26 cellular contexts compared by ENCODE assay signal in the genomic region with DNA sequence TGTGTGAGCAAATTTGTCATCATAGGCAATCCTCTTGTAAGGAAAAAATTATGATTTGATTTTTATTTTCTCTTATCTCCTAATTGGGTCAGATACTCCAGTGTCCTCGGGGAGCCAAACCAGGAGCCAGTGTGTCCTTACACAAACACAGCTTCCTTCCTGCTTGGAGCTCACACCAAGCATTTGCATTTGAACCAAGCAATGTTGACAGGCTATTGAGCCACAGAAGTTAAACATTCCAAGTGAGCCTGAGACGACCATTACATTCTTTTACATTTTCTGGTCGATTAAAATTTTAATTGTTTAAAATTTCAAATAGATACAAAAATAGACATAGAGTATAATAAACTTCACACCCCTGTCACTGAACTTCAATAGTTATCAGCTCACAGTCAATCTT.
DNase-seq lines count a peak whose midpoint lies in the region; ATAC-seq and TF ChIP-seq lines count a peak whose summit lies in the region.
"Had no signal": no experiment of that assay in that cellular context is flagged by ENCODE, and none has a peak within 500 bp of the region (broad histone marks: within the 10 kb centered on the region; RNA-seq: fewer than 3 reads in every experiment).

No MANE protein-coding gene starts in this region.

- H3K4me1 ChIP-seq in Caco-2 (peaks cover 60% of the 10 kb centered on the region), HUES48 (ENCODE audit: control insufficient read depth, insufficient read depth, low read length) (peaks cover 71% of the 10 kb centered on the region)
- H3K4me1 ChIP-seq: foreskin keratinocyte had no signal

- H3K36me3 Mint-ChIP-seq in Caco-2 (ENCODE audit: insufficient read depth, unreplicated experiment) (peaks cover 35% of the 10 kb centered on the region), T-cell (no peaks in the 10 kb centered on the region)
- H3K36me3 Mint-ChIP-seq: activated naive CD4-positive, alpha-beta T cell treated with anti-CD3 and anti-CD28 coated beads, Interleukin-2, amount 50 U/mL, for 72 hours; CD4-positive, CD25-positive, alpha-beta regulatory T cell; neural progenitor cell had no signal

- H3K27me3 ChIP-seq in Caco-2 (replicated peaks; ENCODE audit: control insufficient read depth, insufficient read depth, low read length) (no peaks in the 10 kb centered on the region), HUES48 (ENCODE audit: control insufficient read depth, insufficient read depth, low read length) (no peaks in the 10 kb centered on the region)
- H3K27me3 ChIP-seq: brain microvascular endothelial cell, esophagus squamous epithelium, neural progenitor cell, pancreas, suprapubic skin had no signal

- H3K9me3 Mint-ChIP-seq in Caco-2 (ENCODE audit: unreplicated experiment) (no peaks in the 10 kb centered on the region), T-cell (no peaks in the 10 kb centered on the region)
- H3K9me3 Mint-ChIP-seq: activated naive CD4-positive, alpha-beta T cell treated with anti-CD3 and anti-CD28 coated beads, Interleukin-2, amount 50 U/mL, for 72 hours; neural progenitor cell had no signal

- peak overlapping the region; percentile 69 for H3K27ac ChIP-seq in HUES48 (ENCODE audit: low read depth, low read length)
- peak overlapping the region; percentile 96 for H3K27ac ChIP-seq in VCaP
- H3K27ac ChIP-seq: A549, brain microvascular endothelial cell, foreskin keratinocyte, neural progenitor cell, pancreas, suprapubic skin had no signal

- H3K4me3 Mint-ChIP-seq in Caco-2 (ENCODE audit: unreplicated experiment) (peak overlapping the region; percentile 3), T-cell (no peak overlapping the region)
- H3K4me3 Mint-ChIP-seq: activated CD4-positive, alpha-beta T cell treated with anti-CD3 and anti-CD28 coated beads for 36 hours; CD4-positive, CD25-positive, alpha-beta regulatory T cell; neural progenitor cell had no signal

- H3K4me3 ChIP-seq in Caco-2 (ENCODE audit: low read depth, low read length) (no peak overlapping the region), HUES48 (ENCODE audit: low read depth, low read length) (no peak overlapping the region)
- H3K4me3 ChIP-seq: A549, esophagus squamous epithelium, K562, neural progenitor cell, pancreas, smooth muscle cell, suprapubic skin had no signal

- H3K4me1 Mint-ChIP-seq in Caco-2 (ENCODE audit: low read depth, unreplicated experiment) = peaks cover 57% of the 10 kb centered on the region
- no peaks in the 10 kb centered on the region for H3K4me1 Mint-ChIP-seq in T-cell
- H3K4me1 Mint-ChIP-seq: activated CD4-positive, alpha-beta T cell treated with anti-CD3 and anti-CD28 coated beads for 36 hours; CD4-positive, CD25-positive, alpha-beta regulatory T cell had no signal

- no peak overlapping the region for H3K9ac ChIP-seq in HUES48 (ENCODE audit: low read depth, low read length)
- H3K9ac ChIP-seq: neural progenitor cell had no signal

- no peaks in the 10 kb centered on the region for H3K36me3 ChIP-seq in Caco-2 (ENCODE audit: control insufficient read depth, insufficient read depth, low read length)
- H3K36me3 ChIP-seq in HUES48 (ENCODE audit: control insufficient read depth, insufficient read depth, low read length) = no peaks in the 10 kb centered on the region
- H3K36me3 ChIP-seq: brain microvascular endothelial cell, esophagus squamous epithelium, neural progenitor cell, pancreas, suprapubic skin had no signal

- POLR2A ChIA-PET in Caco-2 (lab: Charles Lee) = interaction anchor here (0.5 to 0.8 kb wide), 3 partner anchors 11 to 197 kb away, joined by 3 to 9 read pairs (median 4); no protein-coding TSS in a partner anchor
- POLR2A ChIA-PET in T-cell (lab: Charles Lee) = no interaction called here

- TF ChIP-seq CTCF in Caco-2 (IDR thresholded peaks at IDR 0.05; ENCODE audit: insufficient read depth in 1 of 2, low read depth in 1 of 2, low read length in 1 of 2, severe bottlenecking in 1 of 2, unreplicated experiment in 1 of 2) = no peak
- TF ChIP-seq CTCF in VCaP (conservative IDR thresholded peaks at IDR 0.05) = no peak

- H3K9me3 ChIP-seq in Caco-2 = no peaks in the 10 kb centered on the region
- no peaks in the 10 kb centered on the region for H3K9me3 ChIP-seq in HUES48 (ENCODE audit: control insufficient read depth, insufficient read depth, low read length)
- H3K9me3 ChIP-seq: A549, esophagus squamous epithelium, pancreas, suprapubic skin had no signal

- intact Hi-C loops in Caco-2 (cut with micrococcal nuclease; ENCODE audit: unreplicated experiment) (loop anchor here (1.0 to 5.0 kb wide), 3 partner anchors 9 to 272 kb away; no protein-coding TSS in a partner anchor), posterior cingulate gyrus (cut with DNase I) (loop anchor here (5.0 kb wide), 2 partner anchors 217 to 433 kb away; no protein-coding TSS in a partner anchor)

- no TSS peak for BruUV-seq in Caco-2 (replicated peaks; lab: Mats Ljungman, UMichigan)

- H3K27me3 Mint-ChIP-seq in Caco-2 (ENCODE audit: insufficient read depth, unreplicated experiment) (no peaks in the 10 kb centered on the region), T-cell (no peaks in the 10 kb centered on the region)
- H3K27me3 Mint-ChIP-seq: activated CD4-positive, alpha-beta T cell treated with anti-CD3 and anti-CD28 coated beads for 36 hours had no signal

- ATAC-seq in T-cell (replicated peaks in 1 of 4) = no peak
- ATAC-seq: activated CD4-positive, alpha-beta T cell treated with anti-CD3 and anti-CD28 coated beads for 36 hours; activated naive CD4-positive, alpha-beta T cell treated with anti-CD3 and anti-CD28 coated beads, Interleukin-2, amount 50 U/mL, for 72 hours had no signal

- CTCF ChIA-PET in Caco-2 (lab: Charles Lee) (interaction anchor here (0.7 kb wide), 1 partner anchor 9 kb away, joined by 3 read pairs; no protein-coding TSS in a partner anchor), T-cell (lab: Charles Lee) (no interaction called here)

- H3K27ac Mint-ChIP-seq in Caco-2 (ENCODE audit: unreplicated experiment) = peak overlapping the region; percentile 30
- H3K27ac Mint-ChIP-seq in T-cell = no peak overlapping the region
- H3K27ac Mint-ChIP-seq: activated CD4-positive, alpha-beta T cell treated with anti-CD3 and anti-CD28 coated beads for 36 hours; activated naive CD4-positive, alpha-beta T cell treated with anti-CD3 and anti-CD28 coated beads, Interleukin-2, amount 50 U/mL, for 72 hours; CD4-positive, CD25-positive, alpha-beta regulatory T cell; neural progenitor cell had no signal

- DNase-seq in Caco-2 = peak in 1 of 2 experiments; percentile 25
- peak; percentile 50 for DNase-seq in iPS-NIHi7 (ENCODE audit: extremely low spot score)
- DNase-seq in D341Med (ENCODE audit: low spot score) = no peak
- DNase-seq in hepatic stellate cell (ENCODE audit: low spot score) = no peak
- no peak for DNase-seq in posterior cingulate gyrus
- DNase-seq in T-cell = no peak
- DNase-seq: activated CD4-positive, alpha-beta T cell treated with anti-CD3 and anti-CD28 coated beads for 36 hours; activated T-cell treated with anti-CD3 and anti-CD28 coated beads for 4 hours; AML-193; CD4-positive, CD25-positive, alpha-beta regulatory T cell; dorsolateral prefrontal cortex; esophagus squamous epithelium; NCI-H187; NCI-H2227 treated with DMSO at 0.1 percent for 48 hours; pancreas; stimulated activated naive CD4-positive, alpha-beta T cell treated with Interleukin-2 at 50 U/mL for 16 hours had no signal
